12 cellular contexts compared by ENCODE assay signal in the genomic region with DNA sequence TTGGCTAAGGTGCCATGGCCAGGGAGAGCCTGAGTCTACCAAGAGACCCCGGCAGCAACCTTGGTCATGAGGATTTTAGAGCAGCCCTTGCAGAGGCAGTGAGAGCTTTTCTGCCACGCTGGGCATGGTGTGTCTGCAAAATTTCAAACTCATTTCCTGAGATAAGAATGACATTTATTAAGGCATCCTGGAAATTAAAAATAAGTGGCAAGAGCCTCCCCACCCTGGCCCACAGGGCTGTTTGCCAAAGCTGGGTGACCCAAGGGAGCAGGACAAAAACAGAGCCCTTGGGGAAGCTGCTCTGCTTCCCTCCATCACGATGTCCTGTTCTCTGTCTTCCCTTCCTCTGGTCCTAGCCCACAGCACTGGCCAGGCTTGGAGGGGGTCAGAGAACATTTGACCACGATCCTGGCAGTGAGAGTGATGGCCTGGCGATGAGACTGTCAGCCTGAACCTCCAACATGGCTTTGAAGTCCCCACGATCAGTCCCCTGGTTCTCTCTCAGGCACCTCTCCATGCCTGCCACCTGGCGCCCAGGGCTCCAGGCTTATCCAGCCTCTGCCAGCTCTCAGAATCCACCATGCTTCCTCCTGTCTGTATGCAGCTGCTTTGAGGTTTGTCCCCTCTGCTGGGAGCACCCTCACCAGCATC.
DNase-seq lines count a peak whose midpoint lies in the region; ATAC-seq, FAIRE-seq and TF ChIP-seq lines count a peak whose summit lies in the region.
"Had no signal": no experiment of that assay in that cellular context is flagged by ENCODE, and none has a peak within 500 bp of the region (broad histone marks: within the 10 kb centered on the region; RNA-seq: fewer than 3 reads in every experiment).

No MANE protein-coding gene starts in this region.

- no TSS peak for BruUV-seq in HepG2 (replicated peaks; lab: Mats Ljungman, UMichigan)

- no peaks in the 10 kb centered on the region for H3K27me3 Mint-ChIP-seq in chondrocyte (ENCODE audit: low read depth)
- H3K27me3 Mint-ChIP-seq in activated CD4-positive, alpha-beta T cell treated with anti-CD3 and anti-CD28 coated beads, Interleukin-2, amount 10 ng/mL, durations not matched to agents 24 days and 14 days: peaks cover 11% of the 10 kb centered on the region
- H3K27me3 Mint-ChIP-seq: brain had no signal

- H3K9ac ChIP-seq in HepG2 (ENCODE audit: insufficient read depth, low read depth, low read length): no peak overlapping the region

- no peaks in the 10 kb centered on the region for H3K79me2 ChIP-seq in HepG2 (ENCODE audit: insufficient read depth, low read length)

- no peaks in the 10 kb centered on the region for H3K4me1 ChIP-seq in HepG2 (ENCODE audit: insufficient read depth, low read length)

- no peak for TF ChIP-seq POLR2A in HepG2 (IDR thresholded peaks at IDR 0.05; ENCODE audit: insufficient read depth in 1 of 2, low read depth in 2 of 2, low read length in 2 of 2)

- peaks cover 3% of the 10 kb centered on the region for H3K9me3 Mint-ChIP-seq in chondrocyte (ENCODE audit: low read depth)
- H3K9me3 Mint-ChIP-seq in activated CD4-positive, alpha-beta T cell treated with anti-CD3 and anti-CD28 coated beads, Interleukin-2, amount 10 ng/mL, durations not matched to agents 24 days and 14 days: no peaks in the 10 kb centered on the region

- peak; percentile 61 for ATAC-seq in HepG2
- ATAC-seq in HG03442 (IDR thresholded peaks at IDR 0.05; ENCODE audit: unreplicated experiment): no peak

- H3K36me3 ChIP-seq in HepG2 (replicated peaks in 1 of 2; ENCODE audit: control insufficient read depth in 1 of 2, insufficient read depth in 2 of 2, low read length in 2 of 2): no peaks in the 10 kb centered on the region

- H4K20me1 ChIP-seq in HepG2 (ENCODE audit: insufficient read depth, low read length): no peaks in the 10 kb centered on the region; the same call in 1 of the 2 replicates

- H3K4me2 ChIP-seq in HepG2 (ENCODE audit: low read depth, low read length): no peak overlapping the region

- 19% methylated on average over 7 of the region's 7 CpGs for WGBS in HepG2 (ENCODE audit: low lambda C conversion rate)

- H3K4me1 Mint-ChIP-seq in chondrocyte (ENCODE audit: low read depth): peaks cover 55% of the 10 kb centered on the region
- peaks cover 4% of the 10 kb centered on the region for H3K4me1 Mint-ChIP-seq in activated CD4-positive, alpha-beta T cell treated with anti-CD3 and anti-CD28 coated beads, Interleukin-2, amount 10 ng/mL, durations not matched to agents 24 days and 14 days
- H3K4me1 Mint-ChIP-seq: brain had no signal

- no peak for TF ChIP-seq RAD21 in HepG2 (CRISPR knock-in tag; IDR thresholded peaks at IDR 0.05)

- TF ChIP-seq EP300 in HepG2 (IDR thresholded peaks at IDR 0.05; ENCODE audit: low read depth in 2 of 2, low read length in 2 of 2) (no peak), HepG2 (CRISPR knock-in tag; IDR thresholded peaks at IDR 0.05; ENCODE audit: borderline replicate concordance) (no peak)

- no peak for FAIRE-seq in HepG2 (lab: Jason Lieb, UNC)
- FAIRE-seq: small intestine had no signal

- no peaks in the 10 kb centered on the region for H3K36me3 Mint-ChIP-seq in chondrocyte (ENCODE audit: low read depth)
- no peaks in the 10 kb centered on the region for H3K36me3 Mint-ChIP-seq in activated CD4-positive, alpha-beta T cell treated with anti-CD3 and anti-CD28 coated beads, Interleukin-2, amount 10 ng/mL, durations not matched to agents 24 days and 14 days (ENCODE audit: low read depth)
- H3K36me3 Mint-ChIP-seq: brain had no signal

- POLR2A ChIA-PET in HepG2 (lab: Yijun Ruan, JAX): no interaction called here

- H2AFZ ChIP-seq in HepG2 (ENCODE audit: low read length): no peak overlapping the region

- DNase-seq in GDM1 (lab: John Stamatoyannopoulos, UW) (peak; percentile 15), chondrocyte (ENCODE audit: low spot score) (no peak), HepG2 (ENCODE audit: low spot score) (no peak), kidney tubule cell (ENCODE audit: low spot score) (no peak)
- DNase-seq in activated CD4-positive, alpha-beta T cell treated with anti-CD3 and anti-CD28 coated beads, Interleukin-2, amount 10 ng/mL, durations not matched to agents 24 days and 14 days: no peak
- DNase-seq in stimulated activated naive CD4-positive, alpha-beta T cell (lab: John Stamatoyannopoulos, UW): no peak
- DNase-seq: activated CD4-positive, alpha-beta T cell treated with anti-CD3 and anti-CD28 coated beads for 48 hours; activated effector memory CD4-positive, alpha-beta T cell treated with anti-CD3 and anti-CD28 coated beads, Interleukin-2, amount 50 U/mL, for 16 hours; small intestine had no signal

- H3K4me3 ChIP-seq in HepG2 (replicated peaks in 1 of 3; ENCODE audit: insufficient read depth in 1 of 3, low read depth in 2 of 3, low read length in 3 of 3) (no peak overlapping the region), skin epidermis (no peak overlapping the region)

- in situ Hi-C loops in HepG2 (cut with HindIII; ENCODE audit: extremely low pct_ligation_motif_present, low pct_unique_long_range_greater_than_20kb): no loop called here

- no peak overlapping the region for H3K4me3 Mint-ChIP-seq in chondrocyte (ENCODE audit: unreplicated experiment)
- no peak overlapping the region for H3K4me3 Mint-ChIP-seq in activated CD4-positive, alpha-beta T cell treated with anti-CD3 and anti-CD28 coated beads, Interleukin-2, amount 10 ng/mL, durations not matched to agents 24 days and 14 days
- H3K4me3 Mint-ChIP-seq: brain had no signal

- H3K27me3 ChIP-seq in HepG2 (ENCODE audit: control insufficient read depth in 1 of 2, insufficient read depth in 2 of 2, low read length in 2 of 2): peaks cover 2 to 24% of the 10 kb centered on the region in 2 experiments; a peak in 3 of 5 replicates

- intact Hi-C loops in HepG2 (cut with micrococcal nuclease; ENCODE audit: unreplicated experiment): no loop called here
- intact Hi-C loops in activated CD4-positive, alpha-beta T cell treated with anti-CD3 and anti-CD28 coated beads, Interleukin-2, amount 10 ng/mL, durations not matched to agents 24 days and 14 days (cut with micrococcal nuclease): no loop called here

- peak overlapping the region; percentile 86 for H3K27ac Mint-ChIP-seq in chondrocyte (ENCODE audit: unreplicated experiment)
- no peak overlapping the region for H3K27ac Mint-ChIP-seq in activated CD4-positive, alpha-beta T cell treated with anti-CD3 and anti-CD28 coated beads, Interleukin-2, amount 10 ng/mL, durations not matched to agents 24 days and 14 days

- CTCF ChIA-PET in HepG2 (lab: Yijun Ruan, JAX; ENCODE audit: low intra/inter-chr PET ratio, low total read pairs): no interaction called here

- no peaks in the 10 kb centered on the region for H3K9me3 ChIP-seq in HepG2 (ENCODE audit: low read length)

- no peak overlapping the region for H3K27ac ChIP-seq in HepG2 (ENCODE audit: extremely low read length, insufficient read depth, low read length)
- H3K27ac ChIP-seq in skin epidermis: peak overlapping the region in 11 of 21 experiments; percentile 20 to 76 (median 53)

- TF ChIP-seq CTCF in chondrocyte (IDR thresholded peaks at IDR 0.05): no peak
- TF ChIP-seq CTCF in HepG2 (CRISPR knock-in tag; IDR thresholded peaks at IDR 0.05): no peak

TF ChIP-seq in HepG2, 621 proteins besides CTCF, POLR2A, EP300 and RAD21:
- TF ChIP-seq ATRX (CRISPR knock-in tag; IDR thresholded peaks at IDR 0.05; ENCODE audit: borderline replicate concordance): no peak
- TF ChIP-seq, protein P1, sequence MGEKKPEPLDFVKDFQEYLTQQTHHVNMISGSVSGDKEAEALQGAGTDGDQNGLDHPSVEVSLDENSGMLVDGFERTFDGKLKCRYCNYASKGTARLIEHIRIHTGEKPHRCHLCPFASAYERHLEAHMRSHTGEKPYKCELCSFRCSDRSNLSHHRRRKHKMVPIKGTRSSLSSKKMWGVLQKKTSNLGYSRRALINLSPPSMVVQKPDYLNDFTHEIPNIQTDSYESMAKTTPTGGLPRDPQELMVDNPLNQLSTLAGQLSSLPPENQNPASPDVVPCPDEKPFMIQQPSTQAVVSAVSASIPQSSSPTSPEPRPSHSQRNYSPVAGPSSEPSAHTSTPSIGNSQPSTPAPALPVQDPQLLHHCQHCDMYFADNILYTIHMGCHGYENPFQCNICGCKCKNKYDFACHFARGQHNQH (CRISPR knock-in tag; IDR thresholded peaks at IDR 0.05): no peak
- no peak for TF ChIP-seq SMAD1 (CRISPR knock-in tag; IDR thresholded peaks at IDR 0.05; ENCODE audit: borderline replicate concordance, low read depth)
- TF ChIP-seq NFE2L1 (CRISPR knock-in tag; IDR thresholded peaks at IDR 0.05; ENCODE audit: borderline replicate concordance): no peak
- no peak for TF ChIP-seq ZMYM3 (CRISPR knock-in tag; IDR thresholded peaks at IDR 0.05)
- TF ChIP-seq, protein P2, sequence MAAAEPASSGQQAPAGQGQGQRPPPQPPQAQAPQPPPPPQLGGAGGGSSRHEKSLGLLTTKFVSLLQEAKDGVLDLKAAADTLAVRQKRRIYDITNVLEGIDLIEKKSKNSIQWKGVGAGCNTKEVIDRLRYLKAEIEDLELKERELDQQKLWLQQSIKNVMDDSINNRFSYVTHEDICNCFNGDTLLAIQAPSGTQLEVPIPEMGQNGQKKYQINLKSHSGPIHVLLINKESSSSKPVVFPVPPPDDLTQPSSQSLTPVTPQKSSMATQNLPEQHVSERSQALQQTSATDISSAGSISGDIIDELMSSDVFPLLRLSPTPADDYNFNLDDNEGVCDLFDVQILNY (CRISPR knock-in tag; conservative IDR thresholded peaks at IDR 0.05): no peak
- TF ChIP-seq, protein P3, sequence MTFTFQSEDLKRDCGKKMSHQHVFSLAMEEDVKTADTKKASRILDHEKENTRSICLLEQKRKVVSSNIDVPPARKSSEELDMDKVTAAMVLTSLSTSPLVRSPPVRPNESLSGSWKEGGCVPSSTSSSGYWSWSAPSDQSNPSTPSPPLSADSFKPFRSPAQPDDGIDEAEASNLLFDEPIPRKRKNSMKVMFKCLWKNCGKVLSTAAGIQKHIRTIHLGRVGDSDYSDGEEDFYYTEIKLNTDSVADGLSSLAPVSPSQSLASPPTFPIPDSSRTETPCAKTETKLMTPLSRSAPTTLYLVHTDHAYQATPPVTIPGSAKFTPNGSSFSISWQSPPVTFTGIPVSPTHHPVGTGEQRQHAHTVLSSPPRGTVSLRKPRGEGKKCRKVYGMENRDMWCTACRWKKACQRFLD (CRISPR knock-in tag; IDR thresholded peaks at IDR 0.05; ENCODE audit: borderline replicate concordance): no peak
